In the genomic region with DNA sequence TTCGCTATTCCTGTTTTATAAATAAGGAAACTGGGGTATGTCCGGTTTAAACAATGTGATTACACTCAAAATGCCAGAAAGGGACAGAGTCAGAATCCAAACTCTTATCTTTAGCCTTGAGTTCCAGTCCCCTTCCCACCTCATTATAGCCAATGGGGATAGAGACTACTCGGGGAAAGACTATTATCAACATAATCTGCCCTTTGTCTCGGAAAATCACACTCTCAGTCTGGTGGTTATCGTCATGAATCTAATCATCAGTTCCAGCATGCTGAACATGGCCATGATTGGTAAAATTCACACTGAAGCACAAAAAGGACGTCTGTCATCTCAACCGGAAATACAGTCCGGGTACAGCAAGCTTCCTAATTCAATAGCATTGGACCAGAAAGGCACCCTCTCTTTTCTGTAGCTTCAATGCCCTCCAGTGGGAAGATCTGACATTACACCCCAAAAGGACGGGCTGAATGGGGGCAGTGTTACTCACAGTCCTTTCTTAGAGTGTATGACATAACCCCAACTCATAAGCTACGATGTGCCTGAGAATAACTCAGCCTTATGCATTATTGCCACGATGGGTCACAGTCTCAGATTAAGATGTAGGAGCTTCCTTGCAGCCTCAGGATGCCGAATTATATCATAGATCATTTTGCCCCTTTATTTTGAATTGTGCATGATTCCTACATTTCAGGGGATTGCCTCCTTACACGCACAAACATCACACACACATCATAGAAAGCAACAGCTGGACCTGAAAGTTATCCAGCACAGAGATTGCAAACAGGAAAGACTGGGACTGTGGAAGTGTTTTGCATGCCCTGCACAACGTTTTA, we compare ENCODE assay signal across 8 cellular contexts.
DNase-seq lines count a peak whose midpoint lies in the region; ATAC-seq and TF ChIP-seq lines count a peak whose summit lies in the region.

No MANE protein-coding gene starts in this region.

- no peaks in the 10 kb centered on the region for H3K9me3 ChIP-seq in AG04450 (ENCODE audit: control insufficient read depth, insufficient read depth, low read length)

- H3K27ac Mint-ChIP-seq in activated B cell treated with CpG ODN at 0.5 μM for 24 hours (no peak overlapping the region), chondrocyte (ENCODE audit: unreplicated experiment) (no peak overlapping the region)

- H3K27me3 Mint-ChIP-seq in activated B cell treated with CpG ODN at 0.5 μM for 24 hours (no peaks in the 10 kb centered on the region), chondrocyte (ENCODE audit: low read depth) (peaks cover 12% of the 10 kb centered on the region)

- CTCF ChIA-PET in AG04450 (lab: Charles Lee): interaction anchor here (1.2 kb wide), 2 partner anchors 9 to 158 kb away, joined by 3 to 6 read pairs; no protein-coding TSS in a partner anchor
- CTCF ChIA-PET in activated B cell treated with CpG ODN at 0.5 μM for 24 hours (lab: Charles Lee): no interaction called here

- DNase-seq in AG04450 (ENCODE audit: low read depth, low spot score) (peak; percentile 2), NCI-H2081 (lab: John Stamatoyannopoulos, UW) (peak; percentile 72 to 77), activated B cell treated with CpG ODN at 0.5 μM for 24 hours (no peak), chondrocyte (ENCODE audit: low spot score) (no peak), left lobe of liver (ENCODE audit: low spot score) (peak; percentile 47)
- peak; percentile 35 to 45 for DNase-seq in stimulated activated CD4-positive, alpha-beta T cell treated with anti-CD3 and anti-CD28 coated beads, Interleukin-4, amount 100 ng/mL, for 48 hours (ENCODE audit: low read depth in 2 of 2)

- TF ChIP-seq CTCF in AG04450 (IDR thresholded peaks at IDR 0.05; ENCODE audit: low read depth, low read length) (peak; percentile 55), activated B cell treated with CpG ODN at 0.5 μM for 24 hours (IDR thresholded peaks at IDR 0.05) (no peak), chondrocyte (IDR thresholded peaks at IDR 0.05) (peak; percentile 92)

- no peaks in the 10 kb centered on the region for H3K9me3 Mint-ChIP-seq in activated B cell treated with CpG ODN at 0.5 μM for 24 hours
- H3K9me3 Mint-ChIP-seq in chondrocyte (ENCODE audit: low read depth): no peaks in the 10 kb centered on the region

- H3K4me1 Mint-ChIP-seq in activated B cell treated with CpG ODN at 0.5 μM for 24 hours (no peaks in the 10 kb centered on the region), chondrocyte (ENCODE audit: low read depth) (peaks cover 6% of the 10 kb centered on the region)

- intact Hi-C loops in activated B cell treated with CpG ODN at 0.5 μM for 24 hours (cut with micrococcal nuclease): no loop called here

- no peak overlapping the region for H3K4me3 ChIP-seq in AG04450 (ENCODE audit: low read depth, low read length)

- POLR2A ChIA-PET in AG04450 (lab: Yijun Ruan, JAX) (no interaction called here), activated B cell treated with CpG ODN at 0.5 μM for 24 hours (lab: Charles Lee) (no interaction called here)

- H3K36me3 Mint-ChIP-seq in activated B cell treated with CpG ODN at 0.5 μM for 24 hours (ENCODE audit: low read depth) (no peaks in the 10 kb centered on the region), chondrocyte (ENCODE audit: low read depth) (no peaks in the 10 kb centered on the region)

- no peak overlapping the region for H3K27ac ChIP-seq in AG04450 (ENCODE audit: low read depth, low read length)

- no peaks in the 10 kb centered on the region for H3K27me3 ChIP-seq in AG04450 (ENCODE audit: control insufficient read depth, insufficient read depth, low read length)

- ATAC-seq in GM18508 (IDR thresholded peaks at IDR 0.05; ENCODE audit: insufficient read depth, unreplicated experiment) (peak; percentile 98), HG02970 (IDR thresholded peaks at IDR 0.05; ENCODE audit: low FRiP score, unreplicated experiment) (peak; percentile 90), activated B cell treated with CpG ODN at 0.5 μM for 24 hours (ENCODE audit: low read depth) (peak; percentile 68), left lobe of liver (peak; percentile 98)

- no peak overlapping the region for H3K4me3 Mint-ChIP-seq in activated B cell treated with CpG ODN at 0.5 μM for 24 hours
- peak overlapping the region; percentile 13 for H3K4me3 Mint-ChIP-seq in chondrocyte (ENCODE audit: unreplicated experiment)

Comparison
In these comparisons a context has a peak if more than half of its experiments do, and no peak if none do; other contexts are left out.
1. DNase-seq: peak in AG04450 (single experiment), NCI-H2081 (2 of 2), left lobe of liver (single experiment) and stimulated activated CD4-positive, alpha-beta T cell treated with anti-CD3 and anti-CD28 coated beads, Interleukin-4, amount 100 ng/mL, for 48 hours (2 of 2); none in activated B cell treated with CpG ODN at 0.5 μM for 24 hours (single experiment) and chondrocyte (single experiment).
2. Peak in every context shown above with its lines, with median percentiles within 50 percentile points of each other: ATAC-seq.